1 cellular context compared by ENCODE assay signal in the genomic region with DNA sequence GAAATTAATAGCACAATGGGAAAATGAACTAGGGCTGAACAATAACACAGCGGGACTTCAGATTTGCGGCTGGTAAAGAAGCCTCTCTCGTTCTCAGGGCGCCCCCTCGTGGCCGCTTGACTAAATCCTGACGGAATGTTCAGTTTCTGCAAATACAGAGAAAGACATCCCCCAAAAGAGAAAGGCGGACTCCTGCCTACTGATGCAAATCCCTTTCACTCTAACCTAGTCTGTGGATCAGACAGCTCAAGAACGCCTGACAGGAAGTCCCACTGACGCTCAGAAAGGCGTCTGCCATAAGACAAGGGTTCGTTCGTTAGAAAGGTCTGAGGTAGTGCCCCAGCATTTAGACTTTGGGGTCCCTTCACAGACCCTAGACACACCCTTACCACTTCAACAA.
A peak's percentile ranks its signal among the peaks of the same experiment; 100 is the strongest.
TF ChIP-seq lines count a peak whose summit lies in the region.

No MANE protein-coding gene starts in this region.

TF ChIP-seq in HepG2, 621 proteins besides CTCF, POLR2A, EP300 and RAD21 (continued from another document):
- peak; percentile 29; the same call in 1 of the 2 replicates for TF ChIP-seq THRA (CRISPR knock-in tag; IDR thresholded peaks at IDR 0.05; ENCODE audit: borderline replicate concordance)
- peak; percentile 23; the same call in 1 of the 2 replicates for TF ChIP-seq HDAC2 (CRISPR knock-in tag; IDR thresholded peaks at IDR 0.05)
- no peak for TF ChIP-seq CENPX (CRISPR knock-in tag; IDR thresholded peaks at IDR 0.05)
- no peak for TF ChIP-seq FOSL2 (CRISPR knock-in tag; IDR thresholded peaks at IDR 0.05)
- TF ChIP-seq NR1H2 (CRISPR knock-in tag; IDR thresholded peaks at IDR 0.05; ENCODE audit: borderline replicate concordance, low read depth), result no peak
- peak in 1 of 2 experiments; percentile 60; a peak in 2 of 4 replicates for TF ChIP-seq HMGXB4 (CRISPR knock-in tag; IDR thresholded peaks at IDR 0.05; ENCODE audit: borderline replicate concordance in 1 of 2, low read depth in 1 of 2)
- 0 out of 2 replicates have a peak, but pooled peaks have one; percentile 38 for TF ChIP-seq ZNF605 (CRISPR knock-in tag; IDR thresholded peaks at IDR 0.05)
- peak; percentile 37; the same call in 1 of the 2 replicates for TF ChIP-seq PITX1 (CRISPR knock-in tag; IDR thresholded peaks at IDR 0.05)
- TF ChIP-seq ZNF790 (CRISPR knock-in tag; IDR thresholded peaks at IDR 0.05; ENCODE audit: borderline replicate concordance), result no peak
- peak; percentile 50 for TF ChIP-seq TEAD3 (CRISPR knock-in tag; optimal IDR thresholded peaks at IDR 0.05; ENCODE audit: borderline replicate concordance)
- no peak for TF ChIP-seq ZNF280B (CRISPR knock-in tag; IDR thresholded peaks at IDR 0.05; ENCODE audit: borderline replicate concordance)
- no peak for TF ChIP-seq ZNF746 (CRISPR knock-in tag; IDR thresholded peaks at IDR 0.05)
- TF ChIP-seq ZNF512 (CRISPR knock-in tag; IDR thresholded peaks at IDR 0.05), result no peak
- TF ChIP-seq, protein P1, sequence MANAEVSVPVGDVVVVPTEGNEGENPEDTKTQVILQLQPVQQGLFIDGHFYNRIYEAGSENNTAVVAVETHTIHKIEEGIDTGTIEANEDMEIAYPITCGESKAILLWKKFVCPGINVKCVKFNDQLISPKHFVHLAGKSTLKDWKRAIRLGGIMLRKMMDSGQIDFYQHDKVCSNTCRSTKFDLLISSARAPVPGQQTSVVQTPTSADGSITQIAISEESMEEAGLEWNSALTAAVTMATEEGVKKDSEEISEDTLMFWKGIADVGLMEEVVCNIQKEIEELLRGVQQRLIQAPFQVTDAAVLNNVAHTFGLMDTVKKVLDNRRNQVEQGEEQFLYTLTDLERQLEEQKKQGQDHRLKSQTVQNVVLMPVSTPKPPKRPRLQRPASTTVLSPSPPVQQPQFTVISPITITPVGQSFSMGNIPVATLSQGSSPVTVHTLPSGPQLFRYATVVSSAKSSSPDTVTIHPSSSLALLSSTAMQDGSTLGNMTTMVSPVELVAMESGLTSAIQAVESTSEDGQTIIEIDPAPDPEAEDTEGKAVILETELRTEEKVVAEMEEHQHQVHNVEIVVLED (CRISPR knock-in tag; IDR thresholded peaks at IDR 0.05; ENCODE audit: borderline replicate concordance), result no peak
- TF ChIP-seq TRIM24 (CRISPR knock-in tag; IDR thresholded peaks at IDR 0.05), result no peak
- TF ChIP-seq HOXA9 (CRISPR knock-in tag; IDR thresholded peaks at IDR 0.05; ENCODE audit: borderline replicate concordance), result no peak
- TF ChIP-seq IKZF5 (CRISPR knock-in tag; IDR thresholded peaks at IDR 0.05), result no peak
- no peak for TF ChIP-seq NFATC3 (CRISPR knock-in tag; IDR thresholded peaks at IDR 0.05)
- no peak for TF ChIP-seq MLX (CRISPR knock-in tag; IDR thresholded peaks at IDR 0.05)
- TF ChIP-seq ZNF841 (CRISPR knock-in tag; IDR thresholded peaks at IDR 0.05; ENCODE audit: borderline replicate concordance), result no peak
